In the genomic region with DNA sequence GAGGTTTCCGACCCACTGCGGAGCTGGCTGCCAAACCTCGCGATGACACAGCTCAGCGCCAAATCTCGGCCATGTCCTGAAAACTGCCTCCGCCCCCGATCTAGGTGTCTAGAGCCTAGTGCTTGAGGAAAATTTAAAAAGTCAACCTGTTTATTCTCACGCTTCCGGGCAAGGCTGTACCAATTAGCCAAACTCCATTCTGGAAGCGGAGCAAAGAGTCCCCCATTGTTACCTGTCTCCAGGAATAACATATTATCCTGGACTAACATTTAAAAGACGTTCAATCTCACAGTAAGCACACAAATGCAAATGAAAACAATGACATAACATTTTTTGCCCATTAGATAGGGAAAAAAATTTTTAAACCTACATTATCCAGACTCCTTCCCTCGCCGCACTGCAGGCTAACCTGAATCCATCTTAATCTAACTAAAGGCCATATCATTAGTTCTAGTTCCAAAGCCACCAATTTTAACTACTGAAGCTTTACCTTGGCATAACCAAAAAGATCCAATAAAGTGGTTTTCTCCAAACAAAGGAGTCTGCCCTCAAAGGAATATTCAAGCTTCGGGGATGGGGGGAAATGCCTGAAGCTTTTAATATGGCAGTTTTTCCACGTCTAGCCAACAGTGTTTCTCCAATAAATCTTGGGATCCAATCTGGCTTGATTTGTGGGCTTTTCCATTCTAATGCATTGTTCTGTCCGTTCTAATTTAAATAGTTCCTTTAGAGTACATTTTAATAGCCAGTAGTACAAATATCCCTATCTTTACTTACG, we compare ENCODE assay signal across 8 cellular contexts. TPM values are rescaled to one million over a fixed set of nuclear protein-coding genes. Genes with fewer than 3 reads are reported as not detected.
DNase-seq lines count a peak whose midpoint lies in the region; ATAC-seq, FAIRE-seq and TF ChIP-seq lines count a peak whose summit lies in the region.

No MANE protein-coding gene starts in this region.

- H3K4me1 Mint-ChIP-seq in endodermal cell, result no peaks in the 10 kb centered on the region

- CTCF ChIA-PET in A673 (lab: Charles Lee), result no interaction called here
- CTCF ChIA-PET in PC-3 (lab: Charles Lee), result interaction anchor here (0.6 kb wide), 1 partner anchor 845 kb away, joined by 3 read pairs; a partner anchor contains a TSS

- no peak for TF ChIP-seq POLR2A in ovary (IDR thresholded peaks at IDR 0.05)

- POLR2A ChIA-PET in A673 (lab: Charles Lee; ENCODE audit: low non-redundant PET), result interaction anchor here (0.7 to 1.0 kb wide), 3 partner anchors 10 to 1329 kb away, joined by 3 to 8 read pairs (median 5); no protein-coding TSS in a partner anchor
- POLR2A ChIA-PET in PC-3 (lab: Charles Lee; ENCODE audit: unreplicated experiment), result interaction anchor here (0.6 to 0.9 kb wide), 2 partner anchors 10 to 198 kb away, joined by 3 to 8 read pairs; no protein-coding TSS in a partner anchor

- H3K4me3 ChIP-seq in A673 (ENCODE audit: low read depth, low read length, poor library complexity, severe bottlenecking), result peak overlapping the region; percentile 67
- H3K4me3 ChIP-seq in PC-3 (ENCODE audit: low read length), result peak overlapping the region; percentile 77
- peak overlapping the region; percentile 94 for H3K4me3 ChIP-seq in endodermal cell (ENCODE audit: low read length)
- H3K4me3 ChIP-seq in ovary, result peak overlapping the region; percentile 55

- peak overlapping the region; percentile 68 for H2AFZ ChIP-seq in PC-3 (ENCODE audit: low read length)

- H3K4me1 ChIP-seq in A673 (ENCODE audit: insufficient read depth, low read length, poor library complexity, severe bottlenecking) (no peaks in the 10 kb centered on the region), PC-3 (ENCODE audit: insufficient read depth, low read length) (peaks cover 17% of the 10 kb centered on the region), endodermal cell (ENCODE audit: control insufficient read depth, insufficient read depth, low read length) (no peaks in the 10 kb centered on the region), ovary (ENCODE audit: insufficient read depth) (no peaks in the 10 kb centered on the region)

- ATAC-seq in GM19023 (IDR thresholded peaks at IDR 0.05; ENCODE audit: unreplicated experiment) (peak; percentile 62), PC-3 (peak; percentile 70; the same call in 1 of the 2 replicates)

- H3K4me3 Mint-ChIP-seq in endodermal cell, result peak overlapping the region; percentile 88

- peak overlapping the region; percentile 92 for H3K27ac Mint-ChIP-seq in endodermal cell

- H3K9me3 ChIP-seq in A673 (ENCODE audit: low read depth, low read length, poor library complexity, severe bottlenecking) (no peaks in the 10 kb centered on the region), PC-3 (ENCODE audit: low read length) (no peaks in the 10 kb centered on the region), endodermal cell (ENCODE audit: control insufficient read depth, low read length) (no peaks in the 10 kb centered on the region), ovary (no peaks in the 10 kb centered on the region)

- BruUV-seq in A673 (replicated peaks; lab: Mats Ljungman, UMichigan), result TSS peak; percentile 91
- no TSS peak for BruUV-seq in PC-3 (replicated peaks; lab: Mats Ljungman, UMichigan)

- no peak for TF ChIP-seq EP300 in ovary (IDR thresholded peaks at IDR 0.05)

- H3K27me3 ChIP-seq in A673 (replicated peaks; ENCODE audit: insufficient read depth, low read depth, low read length, poor library complexity), result no peaks in the 10 kb centered on the region
- H3K27me3 ChIP-seq in PC-3 (ENCODE audit: low read length), result no peaks in the 10 kb centered on the region
- no peaks in the 10 kb centered on the region for H3K27me3 ChIP-seq in endodermal cell (ENCODE audit: control insufficient read depth, insufficient read depth, low read length, poor library complexity, severe bottlenecking)
- no peaks in the 10 kb centered on the region for H3K27me3 ChIP-seq in ovary

- intact Hi-C loops in A673 (cut with micrococcal nuclease; ENCODE audit: unreplicated experiment) (loop anchor here (10.0 kb wide), 1 partner anchor 150 kb away; no protein-coding TSS in a partner anchor), PC-3 (cut with micrococcal nuclease) (loop anchor here (5.0 kb wide), 1 partner anchor 358 kb away; a partner anchor contains a TSS), ovary (cut with DNase I) (no loop called here)

- peaks cover 63% of the 10 kb centered on the region for H3K9me3 Mint-ChIP-seq in endodermal cell

- 1 to 6% methylated on average over 2 to 16 of the region's 18 CpGs for WGBS in endodermal cell (ENCODE audit: insufficient coverage in 1 of 2, insufficient read length in 1 of 2), 2 experiments
- 32 to 38% (median 36%) methylated on average over 18 of the region's 18 CpGs for WGBS in ovary, 3 donors

- H3F3A ChIP-seq in PC-3 (ENCODE audit: low read length, unreplicated experiment), result no peaks in the 10 kb centered on the region

- H3K4me2 ChIP-seq in PC-3 (ENCODE audit: low read length), result peak overlapping the region; percentile 94

- H3K9me2 ChIP-seq in PC-3 (replicated peaks; ENCODE audit: low read length), result no peaks in the 10 kb centered on the region

- H4K20me1 ChIP-seq in PC-3 (ENCODE audit: low read length), result peaks cover 25% of the 10 kb centered on the region

- peaks cover 63% of the 10 kb centered on the region for H3K79me2 ChIP-seq in PC-3 (ENCODE audit: low read length)

- H3K27me3 Mint-ChIP-seq in endodermal cell (ENCODE audit: insufficient read depth), result no peaks in the 10 kb centered on the region

- peak; percentile 11 for DNase-seq in A673 (ENCODE audit: low spot score)
- peak; percentile 7 for DNase-seq in PC-3
- no peak for DNase-seq in endodermal cell
- no peak for DNase-seq in ovary
- DNase-seq in epidermal melanocyte (ENCODE audit: insufficient read length, low spot score), result no peak
- no peak for DNase-seq in stimulated activated CD4-positive, alpha-beta T cell treated with anti-CD3 and anti-CD28 coated beads, Interleukin-1b, Interleukin-23, amount 100 ng/mL, for 48 hours
- DNase-seq in HTR-8/SVneo (ENCODE audit: insufficient read length, low spot score), result no peak

- H3K36me3 ChIP-seq in A673 (ENCODE audit: insufficient read depth, low read length, poor library complexity, severe bottlenecking) (peaks cover 15% of the 10 kb centered on the region), PC-3 (ENCODE audit: low read depth, low read length) (peaks cover 20% of the 10 kb centered on the region), endodermal cell (ENCODE audit: control insufficient read depth, insufficient read depth, low read length) (peaks cover 22% of the 10 kb centered on the region), ovary (no peaks in the 10 kb centered on the region)

- TF ChIP-seq CTCF in A673 (conservative IDR thresholded peaks at IDR 0.05; ENCODE audit: low read depth, low read length) (no peak), PC-3 (conservative IDR thresholded peaks at IDR 0.05; ENCODE audit: low read depth, low read length) (no peak), endodermal cell (conservative IDR thresholded peaks at IDR 0.05) (no peak), ovary (IDR thresholded peaks at IDR 0.05) (no peak)

- peak overlapping the region; percentile 100 for H3K9ac ChIP-seq in PC-3 (ENCODE audit: low read length)
- H3K9ac ChIP-seq in endodermal cell (ENCODE audit: extremely low read depth, low read length, poor library complexity, severe bottlenecking), result peak overlapping the region; percentile 86

- peaks cover 20% of the 10 kb centered on the region for H3K36me3 Mint-ChIP-seq in endodermal cell (ENCODE audit: low read depth)

- FAIRE-seq in HTR-8/SVneo (lab: Jason Lieb, UNC), result no peak

- peak overlapping the region; percentile 81 for H3K27ac ChIP-seq in A673 (ENCODE audit: low read depth, low read length, poor library complexity, severe bottlenecking)
- peak overlapping the region; percentile 77 for H3K27ac ChIP-seq in PC-3 (ENCODE audit: low read length)
- peak overlapping the region; percentile 88 for H3K27ac ChIP-seq in endodermal cell (ENCODE audit: low read depth, low read length)
- no peak overlapping the region for H3K27ac ChIP-seq in ovary

RNA-seq across cellular contexts. Expression of a gene that starts 1.9 kb away (rescaled TPM):
- 222 and 236 TPM in 2 replicates for total RNA-seq in A673 (2021)
- total RNA-seq in PC-3 (2014; rRNA removed), result 206 and 207 TPM in 2 replicates
- 100 to 1,000 TPM; 316 to 325 TPM for total RNA-seq in endodermal cell
- polyA plus RNA-seq in endodermal cell (2013, experiment 1 of 2), result 103 TPM
- 110 TPM for polyA plus RNA-seq in endodermal cell (2013, experiment 2 of 2)
- 100 to 1,000 TPM in 5 of 7 donors, 10 to 100 TPM in 2; 61.5 to 198 (median 188) TPM for total RNA-seq in ovary
- 100 to 1,000 TPM in 1 of 2 donors, 10 to 100 TPM in 1; 58.2 to 189 TPM for polyA plus RNA-seq in ovary

Comparison
In these comparisons a context has a peak if more than half of its experiments do, and no peak if none do; other contexts are left out.
1. DNase-seq: peak in A673 (single experiment) and PC-3 (single experiment); none in endodermal cell (single experiment), ovary (0 of 5), epidermal melanocyte (single experiment), stimulated activated CD4-positive, alpha-beta T cell treated with anti-CD3 and anti-CD28 coated beads, Interleukin-1b, Interleukin-23, amount 100 ng/mL, for 48 hours (single experiment) and HTR-8/SVneo (single experiment).
2. H3K27ac ChIP-seq: peak in A673 (single experiment), PC-3 (single experiment) and endodermal cell (single experiment); none in ovary (0 of 2).
3. intact Hi-C loops: an anchor here in A673 (10.0 kb wide) and PC-3 (5.0 kb wide); none called in ovary.
4. Peak in every context shown above with its lines, with median percentiles within 50 percentile points of each other: H3K4me3 ChIP-seq.